In genomic region chr1:246742396-246742795, GRCh38 we compare ENCODE assay signal across 23 cellular contexts.
"Had no signal": no experiment of that assay in that cellular context is flagged by ENCODE, and none has a peak within 500 bp of the region (broad histone marks: within the 10 kb centered on the region; RNA-seq: fewer than 3 reads in every experiment).

No MANE protein-coding gene starts in this region.

- FAIRE-seq: kidney, small intestine had no signal

- DNase-seq: cortex of kidney; dorsolateral prefrontal cortex; effector CD4-positive, alpha-beta T cell; foreskin fibroblast; gastrocnemius medialis; heart left ventricle; kidney; left colon; left ventricle myocardium inferior; mammary epithelial cell; naive thymus-derived CD8-positive, alpha-beta T cell; nephron progenitor cell; nucleus accumbens; ovary; posterior cingulate gyrus; right lobe of liver; small intestine; stimulated activated CD4-positive, alpha-beta T cell treated with anti-CD3 and anti-CD28 coated beads, Interleukin-15, amount 100 ng/mL, for 24 hours; stimulated activated CD4-positive, alpha-beta T cell treated with anti-CD3 and anti-CD28 coated beads, Interleukin-2, amount 100 ng/mL, for 48 hours; stimulated activated CD8-positive, alpha-beta memory T cell treated with anti-CD3 and anti-CD28 coated beads, Interleukin-4, amount 100 ng/mL, for 48 hours; stimulated activated naive CD4-positive, alpha-beta T cell; stimulated activated naive CD8-positive, alpha-beta T cell treated with anti-CD3 and anti-CD28 coated beads, Interleukin-15, amount 100 ng/mL, for 72 hours; trophoblast cell had no signal
